ENCODE assay signal across 13 cellular contexts in genomic region chr7:451255-452229, GRCh38.
DNase-seq lines count a peak whose midpoint lies in the region; ATAC-seq and TF ChIP-seq lines count a peak whose summit lies in the region.
"Had no signal": no experiment of that assay in that cellular context is flagged by ENCODE, and none has a peak within 500 bp of the region (broad histone marks: within the 10 kb centered on the region; RNA-seq: fewer than 3 reads in every experiment).

No MANE protein-coding gene starts in this region.

- BruUV-seq in Calu3 (replicated peaks; lab: Mats Ljungman, UMichigan): no TSS peak

- H3K27me3 Mint-ChIP-seq in chondrocyte (ENCODE audit: low read depth) (peaks cover 4% of the 10 kb centered on the region), natural killer cell (ENCODE audit: low read depth in 2 of 2) (peaks cover 0 to 15% of the 10 kb centered on the region in 2 donors), Calu3 (ENCODE audit: unreplicated experiment) (peaks cover 70% of the 10 kb centered on the region)

- intact Hi-C loops in natural killer cell (cut with micrococcal nuclease) (no loop called here), Calu3 (cut with micrococcal nuclease; ENCODE audit: unreplicated experiment) (no loop called here)

- TF ChIP-seq CTCF in chondrocyte (IDR thresholded peaks at IDR 0.05) (no peak), natural killer cell (IDR thresholded peaks at IDR 0.05) (no peak), Calu3 (IDR thresholded peaks at IDR 0.05; ENCODE audit: unreplicated experiment) (no peak)

- peak overlapping the region; percentile 65 for H3K27ac Mint-ChIP-seq in chondrocyte (ENCODE audit: unreplicated experiment)
- H3K27ac Mint-ChIP-seq in natural killer cell: peak overlapping the region in 1 of 2 donors; percentile 6
- no peak overlapping the region for H3K27ac Mint-ChIP-seq in Calu3 (ENCODE audit: unreplicated experiment)

- peak in 1 of 3 donors; percentile 12 for ATAC-seq in natural killer cell
- no peak for ATAC-seq in GM21723 (IDR thresholded peaks at IDR 0.05; ENCODE audit: unreplicated experiment)

- no peak overlapping the region for H3K4me3 Mint-ChIP-seq in chondrocyte (ENCODE audit: unreplicated experiment)
- H3K4me3 Mint-ChIP-seq in natural killer cell: peak overlapping the region; percentile 64
- H3K4me3 Mint-ChIP-seq in Calu3 (ENCODE audit: low read depth, unreplicated experiment): no peak overlapping the region

- H3K27ac ChIP-seq in HUES64 (ENCODE audit: low read depth, low read length): no peak overlapping the region
- H3K27ac ChIP-seq: colonic mucosa, SK-N-MC had no signal

- DNase-seq in chondrocyte (ENCODE audit: low spot score) (peak; percentile 51), natural killer cell (no peak), foreskin melanocyte (no peak), NCI-H2107 (lab: John Stamatoyannopoulos, UW) (no peak), Calu3 (no peak)
- DNase-seq: activated naive CD4-positive, alpha-beta T cell; colonic mucosa; NCI-H1417 treated with DMSO at 0.1 percent for 48 hours; NCI-H82 had no signal

- WGBS in HUES64: 8% methylated on average over 24 of the region's 24 CpGs

- H3K4me3 ChIP-seq in HUES64 (ENCODE audit: low read length): peak overlapping the region; percentile 43
- H3K4me3 ChIP-seq: colonic mucosa, SK-N-MC had no signal

- H3K27me3 ChIP-seq in HUES64 (ENCODE audit: insufficient read depth, low read length): peaks cover 27% of the 10 kb centered on the region

- no peaks in the 10 kb centered on the region for H3K36me3 Mint-ChIP-seq in chondrocyte (ENCODE audit: low read depth)
- H3K36me3 Mint-ChIP-seq in natural killer cell: no peaks in the 10 kb centered on the region
- H3K36me3 Mint-ChIP-seq in Calu3 (ENCODE audit: insufficient read depth, unreplicated experiment): peaks cover 5% of the 10 kb centered on the region

- H3K4me1 Mint-ChIP-seq in chondrocyte (ENCODE audit: low read depth): peaks cover 31% of the 10 kb centered on the region
- H3K4me1 Mint-ChIP-seq in natural killer cell: peaks cover 8 to 10% of the 10 kb centered on the region in 2 donors
- no peaks in the 10 kb centered on the region for H3K4me1 Mint-ChIP-seq in Calu3 (ENCODE audit: low read depth, unreplicated experiment)

- CTCF ChIA-PET in Calu3 (lab: Charles Lee): no interaction called here

- H3K9me3 ChIP-seq in ES-I3 (ENCODE audit: control insufficient read depth, insufficient read depth, low read length) (no peaks in the 10 kb centered on the region), HUES64 (ENCODE audit: insufficient read depth, low read depth, low read length) (no peaks in the 10 kb centered on the region)
- H3K9me3 ChIP-seq: colonic mucosa had no signal

- H3K4me1 ChIP-seq in ES-I3 (ENCODE audit: insufficient read depth, low read length) (peaks cover 3% of the 10 kb centered on the region; the same call in 1 of the 2 replicates), HUES64 (ENCODE audit: insufficient read depth, low read length) (peaks cover 15% of the 10 kb centered on the region)

- H3K9ac ChIP-seq in ES-I3 (ENCODE audit: low read depth, low read length): peak overlapping the region; percentile 50
- H3K9ac ChIP-seq in HUES64 (ENCODE audit: low read depth, low read length): peak overlapping the region; percentile 22; the same call in 1 of the 2 replicates

- no peaks in the 10 kb centered on the region for H3K36me3 ChIP-seq in ES-I3 (ENCODE audit: insufficient read depth, low read length)
- no peaks in the 10 kb centered on the region for H3K36me3 ChIP-seq in HUES64 (ENCODE audit: insufficient read depth, low read length)
- H3K36me3 ChIP-seq: colonic mucosa had no signal

- H3K9me3 Mint-ChIP-seq in chondrocyte (ENCODE audit: low read depth) (no peaks in the 10 kb centered on the region), natural killer cell (no peaks in the 10 kb centered on the region), Calu3 (ENCODE audit: low read depth, unreplicated experiment) (no peaks in the 10 kb centered on the region)
